In the genomic region with DNA sequence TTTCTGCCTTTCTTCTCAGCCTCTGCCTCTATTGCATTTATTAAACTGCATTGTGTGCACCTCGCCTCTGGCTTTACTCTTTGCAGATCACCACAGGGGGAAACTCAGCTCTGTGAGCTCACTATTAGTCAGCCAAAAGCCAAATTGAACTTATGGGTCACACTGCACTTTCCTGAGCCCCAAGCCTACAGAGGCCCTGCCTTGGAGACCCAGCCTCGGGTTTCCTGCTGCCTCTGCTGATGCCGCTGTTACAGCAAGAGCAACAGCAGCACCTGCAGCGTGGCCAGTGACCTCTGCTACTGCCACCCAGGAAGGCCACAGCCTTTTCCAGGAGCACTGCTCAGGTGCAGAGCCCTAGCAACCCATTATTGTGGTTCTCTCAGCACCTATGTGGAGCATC, we compare ENCODE assay signal across 15 cellular contexts.
DNase-seq lines count a peak whose midpoint lies in the region; ATAC-seq and TF ChIP-seq lines count a peak whose summit lies in the region.
"Had no signal": no experiment of that assay in that cellular context is flagged by ENCODE, and none has a peak within 500 bp of the region (broad histone marks: within the 10 kb centered on the region; RNA-seq: fewer than 3 reads in every experiment).

No MANE protein-coding gene starts in this region.

- CTCF ChIA-PET in PC-3 (lab: Charles Lee), result interaction anchor here (1.1 kb wide), 1 partner anchor 245 kb away, joined by 3 read pairs; no protein-coding TSS in a partner anchor

- H3K9me3 ChIP-seq in PC-3 (ENCODE audit: low read length), result no peaks in the 10 kb centered on the region

- peak overlapping the region; percentile 47 for H3K4me2 ChIP-seq in PC-3 (ENCODE audit: low read length)

- no peak overlapping the region for H3K4me3 ChIP-seq in PC-3 (ENCODE audit: low read length)

- no TSS peak for BruUV-seq in PC-3 (replicated peaks; lab: Mats Ljungman, UMichigan)

- H3K4me3 Mint-ChIP-seq in natural killer cell treated with Interleukin-12 subunit alpha and Interleukin-12 subunit beta and Interleukin-15 and Interleukin-18, amount 100 ng/mL, for 72 hours, result peak overlapping the region; percentile 41
- no peak overlapping the region for H3K4me3 Mint-ChIP-seq in endothelial cell (ENCODE audit: unreplicated experiment)
- H3K4me3 Mint-ChIP-seq: activated naive CD8-positive, alpha-beta T cell treated with anti-CD3 and anti-CD28 coated beads, Interleukin-2, amount 10 ng/mL, durations not matched to agents 7 days and 5 days; nephron progenitor cell had no signal

- H3K4me1 Mint-ChIP-seq in natural killer cell treated with Interleukin-12 subunit alpha and Interleukin-12 subunit beta and Interleukin-15 and Interleukin-18, amount 100 ng/mL, for 72 hours (ENCODE audit: low read depth in 2 of 2), result peaks cover 76 to 91% of the 10 kb centered on the region in 2 donors
- H3K4me1 Mint-ChIP-seq in endothelial cell (ENCODE audit: unreplicated experiment), result peaks cover 2% of the 10 kb centered on the region
- H3K4me1 Mint-ChIP-seq: activated naive CD8-positive, alpha-beta T cell treated with anti-CD3 and anti-CD28 coated beads, Interleukin-2, amount 10 ng/mL, durations not matched to agents 7 days and 5 days had no signal

- intact Hi-C loops in PC-3 (cut with micrococcal nuclease), result no loop called here

- peaks cover 27% of the 10 kb centered on the region for H3K36me3 Mint-ChIP-seq in natural killer cell treated with Interleukin-12 subunit alpha and Interleukin-12 subunit beta and Interleukin-15 and Interleukin-18, amount 100 ng/mL, for 72 hours
- H3K36me3 Mint-ChIP-seq in endothelial cell (ENCODE audit: low read depth, unreplicated experiment), result no peaks in the 10 kb centered on the region
- H3K36me3 Mint-ChIP-seq: activated naive CD8-positive, alpha-beta T cell treated with anti-CD3 and anti-CD28 coated beads, Interleukin-2, amount 10 ng/mL, durations not matched to agents 7 days and 5 days had no signal

- peak overlapping the region; percentile 47 for H3K27ac ChIP-seq in PC-3 (ENCODE audit: low read length)

- H3K27me3 Mint-ChIP-seq in natural killer cell treated with Interleukin-12 subunit alpha and Interleukin-12 subunit beta and Interleukin-15 and Interleukin-18, amount 100 ng/mL, for 72 hours, result no peaks in the 10 kb centered on the region
- H3K27me3 Mint-ChIP-seq in endothelial cell (ENCODE audit: unreplicated experiment), result peaks cover 2% of the 10 kb centered on the region
- H3K27me3 Mint-ChIP-seq: activated naive CD8-positive, alpha-beta T cell treated with anti-CD3 and anti-CD28 coated beads, Interleukin-2, amount 10 ng/mL, durations not matched to agents 7 days and 5 days had no signal

- H3K9me2 ChIP-seq in PC-3 (replicated peaks; ENCODE audit: low read length), result no peaks in the 10 kb centered on the region

- POLR2A ChIA-PET in PC-3 (lab: Charles Lee; ENCODE audit: unreplicated experiment), result no interaction called here

- H3K9me3 Mint-ChIP-seq in natural killer cell treated with Interleukin-12 subunit alpha and Interleukin-12 subunit beta and Interleukin-15 and Interleukin-18, amount 100 ng/mL, for 72 hours, result no peaks in the 10 kb centered on the region
- H3K9me3 Mint-ChIP-seq in endothelial cell (ENCODE audit: unreplicated experiment), result no peaks in the 10 kb centered on the region
- H3K9me3 Mint-ChIP-seq: activated naive CD8-positive, alpha-beta T cell treated with anti-CD3 and anti-CD28 coated beads, Interleukin-2, amount 10 ng/mL, durations not matched to agents 7 days and 5 days; nephron progenitor cell had no signal

- H3K79me2 ChIP-seq in PC-3 (ENCODE audit: low read length), result no peaks in the 10 kb centered on the region

- no peaks in the 10 kb centered on the region for H3K36me3 ChIP-seq in PC-3 (ENCODE audit: low read depth, low read length)

- no peaks in the 10 kb centered on the region for H3K27me3 ChIP-seq in PC-3 (ENCODE audit: low read length)

- H3K4me1 ChIP-seq in PC-3 (ENCODE audit: insufficient read depth, low read length), result peaks cover 27% of the 10 kb centered on the region

- peak overlapping the region; percentile 93 to 95 for H3K27ac Mint-ChIP-seq in natural killer cell treated with Interleukin-12 subunit alpha and Interleukin-12 subunit beta and Interleukin-15 and Interleukin-18, amount 100 ng/mL, for 72 hours
- no peak overlapping the region for H3K27ac Mint-ChIP-seq in endothelial cell (ENCODE audit: unreplicated experiment)
- H3K27ac Mint-ChIP-seq: activated naive CD8-positive, alpha-beta T cell treated with anti-CD3 and anti-CD28 coated beads, Interleukin-2, amount 10 ng/mL, durations not matched to agents 7 days and 5 days; nephron progenitor cell had no signal

- TF ChIP-seq CTCF in PC-3 (conservative IDR thresholded peaks at IDR 0.05; ENCODE audit: low read depth, low read length) (no peak), endothelial cell (IDR thresholded peaks at IDR 0.05; ENCODE audit: unreplicated experiment) (no peak)

- H3F3A ChIP-seq in PC-3 (ENCODE audit: low read length, unreplicated experiment), result no peaks in the 10 kb centered on the region

- ATAC-seq in GM18867 (IDR thresholded peaks at IDR 0.05; ENCODE audit: unreplicated experiment), result peak; percentile 30
- ATAC-seq in HG02759 (IDR thresholded peaks at IDR 0.05; ENCODE audit: unreplicated experiment), result peak; percentile 46
- ATAC-seq in PC-3, result peak; percentile 98
- ATAC-seq in natural killer cell treated with Interleukin-12 subunit alpha and Interleukin-12 subunit beta and Interleukin-15 and Interleukin-18, amount 100 ng/mL, for 72 hours, result peak; percentile 83 to 87
- ATAC-seq: Right ventricle myocardium inferior had no signal

- H3K9ac ChIP-seq in PC-3 (ENCODE audit: low read length), result no peak overlapping the region

- no peaks in the 10 kb centered on the region for H4K20me1 ChIP-seq in PC-3 (ENCODE audit: low read length)

- H2AFZ ChIP-seq in PC-3 (ENCODE audit: low read length), result peak overlapping the region; percentile 31; the same call in 1 of the 2 replicates

- DNase-seq in PC-3, result peak; percentile 86
- peak; percentile 69 for DNase-seq in natural killer cell treated with Interleukin-12 subunit alpha and Interleukin-12 subunit beta and Interleukin-15 and Interleukin-18, amount 100 ng/mL, for 72 hours (ENCODE audit: low spot score)
- no peak for DNase-seq in endothelial cell (ENCODE audit: low spot score)
- DNase-seq in DMS153 treated with DMSO at 0.1 percent for 48 hours (lab: John Stamatoyannopoulos, UW; ENCODE audit: unreplicated experiment), result no peak
- DNase-seq in hippocampal formation (lab: John Stamatoyannopoulos, UW), result no peak
- DNase-seq: activated CD4-positive, CD25-positive, alpha-beta regulatory T cell treated with anti-CD3 and anti-CD28 coated beads, Interleukin-2, amount 50 U/mL, for 72 hours; activated naive CD8-positive, alpha-beta T cell treated with anti-CD3 and anti-CD28 coated beads, Interleukin-2, amount 10 ng/mL, durations not matched to agents 7 days and 5 days; DMS 273 treated with DMSO at 0.1 percent for 48 hours; islet precursor cell; NCI-H2029 treated with DMSO at 0.1 percent for 48 hours; nephron progenitor cell; stimulated activated CD4-positive, alpha-beta T cell treated with anti-CD3 and anti-CD28 coated beads, Interleukin-15, amount 100 ng/mL, for 24 hours had no signal

Comparison
In these comparisons a context has a peak if more than half of its experiments do, and no peak if none do; other contexts are left out.
1. ATAC-seq: peak in every context shown above with its lines; median percentile 98 in PC-3; 85 in natural killer cell treated with Interleukin-12 subunit alpha and Interleukin-12 subunit beta and Interleukin-15 and Interleukin-18, amount 100 ng/mL, for 72 hours; 46 in HG02759; 30 in GM18867.
2. DNase-seq: peak in PC-3 (single experiment) and natural killer cell treated with Interleukin-12 subunit alpha and Interleukin-12 subunit beta and Interleukin-15 and Interleukin-18, amount 100 ng/mL, for 72 hours (single experiment); none in endothelial cell (single experiment), DMS153 treated with DMSO at 0.1 percent for 48 hours (single experiment) and hippocampal formation (0 of 2).